In the genomic region with DNA sequence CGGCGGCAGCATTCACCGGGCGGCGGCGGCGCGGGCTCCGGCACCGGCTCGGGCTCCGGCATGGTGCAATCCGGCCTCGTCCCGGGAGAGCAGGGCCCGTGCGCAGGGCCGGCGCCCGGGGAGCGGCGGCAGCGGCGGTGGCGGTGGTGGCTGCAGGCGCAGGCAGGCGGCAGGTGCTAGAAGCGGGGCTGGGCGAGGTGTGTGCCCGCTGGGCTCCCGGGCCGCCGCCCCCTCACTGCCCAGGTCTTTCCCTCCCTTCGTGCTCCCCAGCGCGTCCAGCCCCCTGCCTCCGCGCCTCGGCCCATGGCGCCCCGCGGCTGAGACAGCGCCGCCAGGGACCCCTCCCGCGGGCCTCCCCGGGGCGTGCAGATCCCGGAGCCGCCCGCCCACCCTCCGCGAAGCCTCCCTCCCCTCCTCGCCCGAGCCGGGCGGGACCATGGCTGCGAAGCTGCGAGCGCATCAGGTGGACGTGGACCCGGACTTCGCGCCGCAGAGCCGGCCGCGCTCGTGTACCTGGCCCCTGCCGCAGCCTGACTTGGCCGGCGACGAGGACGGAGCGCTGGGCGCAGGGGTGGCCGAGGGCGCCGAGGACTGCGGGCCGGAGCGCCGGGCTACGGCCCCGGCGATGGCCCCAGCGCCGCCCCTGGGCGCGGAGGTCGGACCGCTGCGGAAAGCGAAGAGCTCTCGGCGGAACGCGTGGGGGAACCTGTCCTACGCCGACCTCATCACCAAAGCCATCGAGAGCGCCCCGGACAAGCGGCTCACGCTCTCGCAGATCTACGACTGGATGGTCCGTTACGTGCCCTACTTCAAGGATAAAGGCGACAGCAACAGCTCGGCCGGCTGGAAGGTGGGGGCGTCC, we compare ENCODE assay signal across 8 cellular contexts. TPM values are rescaled to one million over a fixed set of nuclear protein-coding genes. Genes with fewer than 3 reads are reported as not detected.
DNase-seq lines count a peak whose midpoint lies in the region; ATAC-seq and TF ChIP-seq lines count a peak whose summit lies in the region.

No MANE protein-coding gene starts in this region.

- no peak for TF ChIP-seq POLR2A in lower leg skin (IDR thresholded peaks at IDR 0.05)

- H3K36me3 Mint-ChIP-seq in activated naive CD8-positive, alpha-beta T cell treated with anti-CD3 and anti-CD28 coated beads, Interleukin-2, amount 10 ng/mL, durations not matched to agents 7 days and 5 days: no peaks in the 10 kb centered on the region
- H3K36me3 Mint-ChIP-seq in type B pancreatic cell: peaks cover 3% of the 10 kb centered on the region

- no peak overlapping the region for H2AFZ ChIP-seq in Karpas-422 (ENCODE audit: low read length)

- H3K27me3 ChIP-seq in Karpas-422 (ENCODE audit: low read length): no peaks in the 10 kb centered on the region

- H3K27me3 Mint-ChIP-seq in activated naive CD8-positive, alpha-beta T cell treated with anti-CD3 and anti-CD28 coated beads, Interleukin-2, amount 10 ng/mL, durations not matched to agents 7 days and 5 days: peaks cover 49% of the 10 kb centered on the region
- H3K27me3 Mint-ChIP-seq in type B pancreatic cell: peaks cover 22% of the 10 kb centered on the region

- peak overlapping the region; percentile 65 for H3K4me2 ChIP-seq in Karpas-422 (ENCODE audit: low read depth, low read length, poor library complexity, severe bottlenecking)

- H3K4me3 Mint-ChIP-seq in activated naive CD8-positive, alpha-beta T cell treated with anti-CD3 and anti-CD28 coated beads, Interleukin-2, amount 10 ng/mL, durations not matched to agents 7 days and 5 days: peak overlapping the region; percentile 47
- H3K4me3 Mint-ChIP-seq in type B pancreatic cell: peak overlapping the region; percentile 85

- no peaks in the 10 kb centered on the region for H3K9me3 Mint-ChIP-seq in activated naive CD8-positive, alpha-beta T cell treated with anti-CD3 and anti-CD28 coated beads, Interleukin-2, amount 10 ng/mL, durations not matched to agents 7 days and 5 days
- no peaks in the 10 kb centered on the region for H3K9me3 Mint-ChIP-seq in type B pancreatic cell

- peak overlapping the region; percentile 53 for H3K9ac ChIP-seq in Karpas-422 (ENCODE audit: low read length)

- POLR2A ChIA-PET in activated naive CD8-positive, alpha-beta T cell treated with anti-CD3 and anti-CD28 coated beads, Interleukin-2, amount 10 ng/mL, durations not matched to agents 7 days and 5 days (lab: Charles Lee): interaction anchor here (2.4 kb wide), 1 partner anchor 9 kb away, joined by 7 read pairs; no protein-coding TSS in a partner anchor

- ATAC-seq in GM21526 (IDR thresholded peaks at IDR 0.05; ENCODE audit: low FRiP score, unreplicated experiment): peak; percentile 20
- ATAC-seq in activated naive CD8-positive, alpha-beta T cell treated with anti-CD3 and anti-CD28 coated beads, Interleukin-2, amount 10 ng/mL, durations not matched to agents 7 days and 5 days (ENCODE audit: low read depth): peak; percentile 19

- 0 to 2% methylated on average over 7 to 18 of the region's 113 CpGs for WGBS in lower leg skin, 2 donors

- peak overlapping the region; percentile 59; the same call in 1 of the 2 replicates for H3K4me3 ChIP-seq in Karpas-422 (ENCODE audit: low read length)
- H3K4me3 ChIP-seq in lower leg skin (ENCODE audit: low read depth, poor library complexity, severe bottlenecking): peak overlapping the region; percentile 23

- no peaks in the 10 kb centered on the region for H3K79me2 ChIP-seq in Karpas-422 (ENCODE audit: low read length)

- H3K27ac Mint-ChIP-seq in activated naive CD8-positive, alpha-beta T cell treated with anti-CD3 and anti-CD28 coated beads, Interleukin-2, amount 10 ng/mL, durations not matched to agents 7 days and 5 days: no peak overlapping the region
- H3K27ac Mint-ChIP-seq in type B pancreatic cell: no peak overlapping the region

- no peak overlapping the region for H3K27ac ChIP-seq in Karpas-422 (ENCODE audit: low read length)

- no peaks in the 10 kb centered on the region for H3K36me3 ChIP-seq in Karpas-422 (ENCODE audit: insufficient read depth, low read length)

- peaks cover 22% of the 10 kb centered on the region for H3K4me1 ChIP-seq in Karpas-422 (ENCODE audit: low read length)

- H4K20me1 ChIP-seq in Karpas-422 (ENCODE audit: insufficient read depth, low read depth, low read length): 0 out of 2 replicates have a peak, but pooled peaks cover 3% of the 10 kb centered on the region

- peaks cover 2% of the 10 kb centered on the region for H3K4me1 Mint-ChIP-seq in activated naive CD8-positive, alpha-beta T cell treated with anti-CD3 and anti-CD28 coated beads, Interleukin-2, amount 10 ng/mL, durations not matched to agents 7 days and 5 days
- H3K4me1 Mint-ChIP-seq in type B pancreatic cell (ENCODE audit: unreplicated experiment): peaks cover 34% of the 10 kb centered on the region

- peak; percentile 10 for DNase-seq in DMS79 (lab: John Stamatoyannopoulos, UW)
- DNase-seq in DMS79 treated with DMSO at 0.1 percent for 48 hours (lab: John Stamatoyannopoulos, UW): no peak
- DNase-seq in Karpas-422: peak; percentile 59
- DNase-seq in activated naive CD8-positive, alpha-beta T cell treated with anti-CD3 and anti-CD28 coated beads, Interleukin-2, amount 10 ng/mL, durations not matched to agents 7 days and 5 days: no peak
- no peak for DNase-seq in lower leg skin (ENCODE audit: low spot score in 2 of 2)
- no peak for DNase-seq in type B pancreatic cell (ENCODE audit: extremely low spot score, unreplicated experiment)
- no peak for DNase-seq in activated gamma-delta T cell (lab: John Stamatoyannopoulos, UW)

- intact Hi-C loops in lower leg skin (cut with DNase I; ENCODE audit: low total_unique reads): no loop called here

- no peaks in the 10 kb centered on the region for H3K9me3 ChIP-seq in Karpas-422 (ENCODE audit: low read length)

- H3K9me2 ChIP-seq in Karpas-422 (replicated peaks; ENCODE audit: insufficient read depth, low read length): no peaks in the 10 kb centered on the region

- TF ChIP-seq CTCF in lower leg skin (IDR thresholded peaks at IDR 0.05) (no peak), type B pancreatic cell (conservative IDR thresholded peaks at IDR 0.05) (no peak)

RNA-seq across cellular contexts. Expression of a gene that starts 0.5 kb away (rescaled TPM):
- 0.51 TPM in 1 of 2 replicates, not detected in the other for total RNA-seq in Karpas-422 (2014; rRNA removed; shearing (Covaris generic); ENCODE audit: low replicate concordance)
- total RNA-seq in activated naive CD8-positive, alpha-beta T cell treated with anti-CD3 and anti-CD28 coated beads, Interleukin-2, amount 10 ng/mL, durations not matched to agents 7 days and 5 days: not detected
- total RNA-seq in lower leg skin (1 to 10 TPM in 3 of 4 donors, under 1 TPM in 1; 0.15 to 3.5 (median 1.5) TPM), type B pancreatic cell (ENCODE audit: low replicate concordance) (9.9 and 21.1 TPM in 2 replicates)

Comparison
In these comparisons a context has a peak if more than half of its experiments do, and no peak if none do; other contexts are left out.
1. DNase-seq: peak in DMS79 (single experiment) and Karpas-422 (single experiment); none in DMS79 treated with DMSO at 0.1 percent for 48 hours (single experiment), activated naive CD8-positive, alpha-beta T cell treated with anti-CD3 and anti-CD28 coated beads, Interleukin-2, amount 10 ng/mL, durations not matched to agents 7 days and 5 days (single experiment), lower leg skin (0 of 2), type B pancreatic cell (single experiment) and activated gamma-delta T cell (single experiment).